Comparison of ENCODE assay signal across 1 cellular context in genomic region chr1:150530491-150531159, GRCh38.
TF ChIP-seq lines count a peak whose summit lies in the region.

No MANE protein-coding gene starts in this region.

TF ChIP-seq in IMR-90, 13 proteins besides CTCF, POLR2A, EP300 and RAD21:
- TF ChIP-seq MAFK (IDR thresholded peaks at IDR 0.05; ENCODE audit: low read depth, low read length) (no peak), NFE2L2 (IDR thresholded peaks at IDR 0.05; ENCODE audit: low read depth, low read length) (no peak), SMC3 (IDR thresholded peaks at IDR 0.05; ENCODE audit: low read depth, low read length) (no peak), BHLHE40 (IDR thresholded peaks at IDR 0.05; ENCODE audit: low read depth, low read length) (no peak), MXI1 (IDR thresholded peaks at IDR 0.05; ENCODE audit: borderline replicate concordance, low read depth, low read length) (no peak), ELK1 (IDR thresholded peaks at IDR 0.05; ENCODE audit: borderline replicate concordance, low read depth, low read length) (no peak), FOS (IDR thresholded peaks at IDR 0.05; ENCODE audit: low read depth, low read length) (no peak), CEBPB (IDR thresholded peaks at IDR 0.05; ENCODE audit: low read depth, low read length) (no peak), RFX5 (IDR thresholded peaks at IDR 0.05; ENCODE audit: low read depth, low read length) (no peak), MAZ (IDR thresholded peaks at IDR 0.05; ENCODE audit: borderline replicate concordance, low read depth, low read length) (no peak), RCOR1 (IDR thresholded peaks at IDR 0.05; ENCODE audit: insufficient replicate concordance, low read length) (no peak), CHD1 (IDR thresholded peaks at IDR 0.05; ENCODE audit: low read depth, low read length) (no peak)
- TF ChIP-seq, protein P1, sequence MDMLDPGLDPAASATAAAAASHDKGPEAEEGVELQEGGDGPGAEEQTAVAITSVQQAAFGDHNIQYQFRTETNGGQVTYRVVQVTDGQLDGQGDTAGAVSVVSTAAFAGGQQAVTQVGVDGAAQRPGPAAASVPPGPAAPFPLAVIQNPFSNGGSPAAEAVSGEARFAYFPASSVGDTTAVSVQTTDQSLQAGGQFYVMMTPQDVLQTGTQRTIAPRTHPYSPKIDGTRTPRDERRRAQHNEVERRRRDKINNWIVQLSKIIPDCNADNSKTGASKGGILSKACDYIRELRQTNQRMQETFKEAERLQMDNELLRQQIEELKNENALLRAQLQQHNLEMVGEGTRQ (IDR thresholded peaks at IDR 0.05; ENCODE audit: low read depth, low read length): no peak
